In genomic region chr2:98484121-98484557, GRCh38 we compare ENCODE assay signal across 13 cellular contexts. TPM values are rescaled to one million over a fixed set of nuclear protein-coding genes. Genes with fewer than 3 reads are reported as not detected.
DNase-seq lines count a peak whose midpoint lies in the region; ATAC-seq and TF ChIP-seq lines count a peak whose summit lies in the region.
"Had no signal": no experiment of that assay in that cellular context is flagged by ENCODE, and none has a peak within 500 bp of the region (broad histone marks: within the 10 kb centered on the region; RNA-seq: fewer than 3 reads in every experiment).

No MANE protein-coding gene starts in this region.

- peak overlapping the region; percentile 63 for H3K4me2 ChIP-seq in PC-3 (ENCODE audit: low read length)

- TF ChIP-seq CTCF in PC-3 (conservative IDR thresholded peaks at IDR 0.05; ENCODE audit: low read depth, low read length) (no peak), colonic mucosa (IDR thresholded peaks at IDR 0.05) (no peak), spleen (IDR thresholded peaks at IDR 0.05 in 8 of 11, conservative IDR thresholded peaks at IDR 0.05 in 3 of 11) (no peak)

- H3K9ac ChIP-seq in PC-3 (ENCODE audit: low read length) (peak overlapping the region; percentile 70), colonic mucosa (ENCODE audit: low read depth in 2 of 2, low read length in 2 of 2) (no peak overlapping the region)

- H3K27ac Mint-ChIP-seq in activated CD4-positive, alpha-beta T cell treated with anti-CD3 and anti-CD28 coated beads, Interleukin-2, amount 10 ng/mL, durations not matched to agents 7 days and 5 days, result peak overlapping the region; percentile 80

- DNase-seq in activated CD4-positive, alpha-beta T cell treated with anti-CD3 and anti-CD28 coated beads, Interleukin-2, amount 10 ng/mL, durations not matched to agents 7 days and 5 days, result no peak
- no peak for DNase-seq in activated CD4-positive, alpha-beta T cell treated with anti-CD3 and anti-CD28 coated beads, Interleukin-2, amount 50 U/mL, for 48 hours
- DNase-seq in PC-3, result no peak
- DNase-seq in colonic mucosa, result peak; percentile 77
- peak; percentile 68 for DNase-seq in spleen
- DNase-seq in NCI-H748 treated with DMSO at 0.1 percent for 48 hours (lab: John Stamatoyannopoulos, UW), result no peak
- DNase-seq in NOMO-1 treated with DMSO at 0.1 percent for 48 hours (lab: John Stamatoyannopoulos, UW; ENCODE audit: unreplicated experiment), result no peak
- DNase-seq in NCI-H128 (lab: John Stamatoyannopoulos, UW; ENCODE audit: unreplicated experiment), result no peak
- DNase-seq: cortex of kidney, lower lobe of right lung, nucleus accumbens had no signal

- 70 to 91% (median 84%) methylated on average over 5 of the region's 5 CpGs for WGBS in spleen, 5 donors

- intact Hi-C loops in PC-3 (cut with micrococcal nuclease) (no loop called here), colonic mucosa (cut with DNase I) (no loop called here), spleen (cut with DNase I; ENCODE audit: low total_unique reads) (no loop called here)

- no peaks in the 10 kb centered on the region for H4K20me1 ChIP-seq in PC-3 (ENCODE audit: low read length)

- TF ChIP-seq POLR2A in spleen (IDR thresholded peaks at IDR 0.05), result no peak

- H3K4me3 Mint-ChIP-seq in activated CD4-positive, alpha-beta T cell treated with anti-CD3 and anti-CD28 coated beads, Interleukin-2, amount 10 ng/mL, durations not matched to agents 7 days and 5 days, result peak overlapping the region; percentile 46

- H3K4me1 ChIP-seq in PC-3 (ENCODE audit: insufficient read depth, low read length) (peaks cover 67% of the 10 kb centered on the region), colonic mucosa (peaks cover 21% of the 10 kb centered on the region), spleen (peaks cover 33 to 100% (median 88%) of the 10 kb centered on the region in 6 donors)

- H3K9me3 ChIP-seq in PC-3 (ENCODE audit: low read length) (no peaks in the 10 kb centered on the region), colonic mucosa (no peaks in the 10 kb centered on the region), spleen (no peaks in the 10 kb centered on the region)
- H3K9me3 ChIP-seq: lower lobe of right lung, tibial nerve had no signal

- no peaks in the 10 kb centered on the region for H3F3A ChIP-seq in PC-3 (ENCODE audit: low read length, unreplicated experiment)

- peaks cover 59% of the 10 kb centered on the region for H3K36me3 Mint-ChIP-seq in activated CD4-positive, alpha-beta T cell treated with anti-CD3 and anti-CD28 coated beads, Interleukin-2, amount 10 ng/mL, durations not matched to agents 7 days and 5 days (ENCODE audit: low read depth)

- peak overlapping the region; percentile 96 for H3K27ac ChIP-seq in PC-3 (ENCODE audit: low read length)
- H3K27ac ChIP-seq in colonic mucosa, result no peak overlapping the region
- H3K27ac ChIP-seq in spleen, result peak overlapping the region in 2 of 8 donors; percentile 33 to 71
- H3K27ac ChIP-seq: tibial nerve had no signal

- no peaks in the 10 kb centered on the region for H3K9me3 Mint-ChIP-seq in activated CD4-positive, alpha-beta T cell treated with anti-CD3 and anti-CD28 coated beads, Interleukin-2, amount 10 ng/mL, durations not matched to agents 7 days and 5 days

- CTCF ChIA-PET in activated CD4-positive, alpha-beta T cell treated with anti-CD3 and anti-CD28 coated beads, Interleukin-2, amount 10 ng/mL, durations not matched to agents 7 days and 5 days (lab: Charles Lee), result interaction anchor here (1.0 to 1.9 kb wide), 2 partner anchors 13 to 19 kb away, joined by 3 to 5 read pairs; no protein-coding TSS in a partner anchor
- CTCF ChIA-PET in PC-3 (lab: Charles Lee), result no interaction called here

- H3K27me3 Mint-ChIP-seq in activated CD4-positive, alpha-beta T cell treated with anti-CD3 and anti-CD28 coated beads, Interleukin-2, amount 10 ng/mL, durations not matched to agents 7 days and 5 days, result no peaks in the 10 kb centered on the region

- H3K79me2 ChIP-seq in PC-3 (ENCODE audit: low read length), result peaks cover 81% of the 10 kb centered on the region

- POLR2A ChIA-PET in activated CD4-positive, alpha-beta T cell treated with anti-CD3 and anti-CD28 coated beads, Interleukin-2, amount 10 ng/mL, durations not matched to agents 7 days and 5 days (lab: Charles Lee), result interaction anchor here (0.8 kb wide), 1 partner anchor 20 kb away, joined by 3 read pairs; no protein-coding TSS in a partner anchor
- POLR2A ChIA-PET in PC-3 (lab: Charles Lee; ENCODE audit: unreplicated experiment), result no interaction called here

- no peaks in the 10 kb centered on the region for H3K9me2 ChIP-seq in PC-3 (replicated peaks; ENCODE audit: low read length)

- H3K27me3 ChIP-seq in PC-3 (ENCODE audit: low read length) (no peaks in the 10 kb centered on the region), colonic mucosa (no peaks in the 10 kb centered on the region), spleen (replicated peaks in 1 of 7) (no peaks in the 10 kb centered on the region)
- H3K27me3 ChIP-seq: tibial nerve had no signal

- no peak overlapping the region for H3K4me3 ChIP-seq in PC-3 (ENCODE audit: low read length)
- H3K4me3 ChIP-seq in colonic mucosa, result no peak overlapping the region
- H3K4me3 ChIP-seq in spleen, result no peak overlapping the region
- H3K4me3 ChIP-seq: lower lobe of right lung, tibial nerve had no signal

- peaks cover 97% of the 10 kb centered on the region for H3K4me1 Mint-ChIP-seq in activated CD4-positive, alpha-beta T cell treated with anti-CD3 and anti-CD28 coated beads, Interleukin-2, amount 10 ng/mL, durations not matched to agents 7 days and 5 days

- no peaks in the 10 kb centered on the region for H3K36me3 ChIP-seq in PC-3 (ENCODE audit: low read depth, low read length)
- no peaks in the 10 kb centered on the region for H3K36me3 ChIP-seq in colonic mucosa
- H3K36me3 ChIP-seq in spleen, result peaks cover 0 to 7% (median 0%) of the 10 kb centered on the region in 6 donors
- H3K36me3 ChIP-seq: lower lobe of right lung, tibial nerve had no signal

- no TSS peak for BruUV-seq in PC-3 (replicated peaks; lab: Mats Ljungman, UMichigan)

- H2AFZ ChIP-seq in PC-3 (ENCODE audit: low read length), result no peak overlapping the region

- ATAC-seq in PC-3, result no peak
- ATAC-seq: SK-N-SH treated with all-trans-retinoic acid at 6 μM for 48 hours had no signal

RNA-seq across cellular contexts. Expression of gene INPP4A, which starts 39.5 kb away (rescaled TPM):
- total RNA-seq in activated CD4-positive, alpha-beta T cell treated with anti-CD3 and anti-CD28 coated beads, Interleukin-2, amount 10 ng/mL, durations not matched to agents 7 days and 5 days, result 100 to 1,000 TPM; 140 to 165 TPM
- total RNA-seq in PC-3 (2014; rRNA removed), result 23.4 and 28.6 TPM in 2 replicates
- 10 to 100 TPM; 11.5 to 17.9 TPM for total RNA-seq in colonic mucosa
- 100 to 1,000 TPM in 1 of 7 donors, 10 to 100 TPM in 6; 55.1 to 102 (median 76.5) TPM for total RNA-seq in spleen
- 1 to 10 TPM; 6.4 to 9.7 (median 7.1) TPM for polyA plus RNA-seq in spleen

Comparison
In these comparisons a context has a peak if more than half of its experiments do, and no peak if none do; other contexts are left out.
1. DNase-seq: peak in colonic mucosa (single experiment) and spleen (single experiment); none in activated CD4-positive, alpha-beta T cell treated with anti-CD3 and anti-CD28 coated beads, Interleukin-2, amount 10 ng/mL, durations not matched to agents 7 days and 5 days (single experiment), activated CD4-positive, alpha-beta T cell treated with anti-CD3 and anti-CD28 coated beads, Interleukin-2, amount 50 U/mL, for 48 hours (0 of 2), PC-3 (single experiment), NCI-H748 treated with DMSO at 0.1 percent for 48 hours (single experiment), NOMO-1 treated with DMSO at 0.1 percent for 48 hours (single experiment) and NCI-H128 (single experiment).